Comparison of ENCODE assay signal across 1 cellular context in the genomic region with DNA sequence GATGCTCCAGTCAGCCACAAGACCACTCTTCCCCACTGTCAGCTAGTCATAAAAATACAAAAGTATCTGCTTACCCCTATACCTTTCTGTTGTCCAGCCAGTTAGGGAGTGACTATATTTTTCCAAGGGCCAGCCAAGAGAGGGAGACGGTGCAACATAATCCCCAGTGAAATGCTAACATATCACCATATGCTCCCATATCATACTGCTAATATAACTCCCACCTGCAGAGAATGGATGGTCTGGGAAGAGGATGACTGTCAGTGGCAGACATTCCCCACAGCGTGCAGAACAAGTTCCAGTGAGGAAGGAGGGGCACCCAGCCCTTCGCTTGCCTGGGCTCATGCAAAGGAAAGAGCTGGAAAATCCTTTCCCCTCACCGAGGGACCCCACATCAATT.
TF ChIP-seq lines count a peak whose summit lies in the region.

No MANE protein-coding gene starts in this region.

TF ChIP-seq in HEK293, 187 proteins besides CTCF, POLR2A, EP300 and RAD21 (continued from another document):
- TF ChIP-seq, protein P1, sequence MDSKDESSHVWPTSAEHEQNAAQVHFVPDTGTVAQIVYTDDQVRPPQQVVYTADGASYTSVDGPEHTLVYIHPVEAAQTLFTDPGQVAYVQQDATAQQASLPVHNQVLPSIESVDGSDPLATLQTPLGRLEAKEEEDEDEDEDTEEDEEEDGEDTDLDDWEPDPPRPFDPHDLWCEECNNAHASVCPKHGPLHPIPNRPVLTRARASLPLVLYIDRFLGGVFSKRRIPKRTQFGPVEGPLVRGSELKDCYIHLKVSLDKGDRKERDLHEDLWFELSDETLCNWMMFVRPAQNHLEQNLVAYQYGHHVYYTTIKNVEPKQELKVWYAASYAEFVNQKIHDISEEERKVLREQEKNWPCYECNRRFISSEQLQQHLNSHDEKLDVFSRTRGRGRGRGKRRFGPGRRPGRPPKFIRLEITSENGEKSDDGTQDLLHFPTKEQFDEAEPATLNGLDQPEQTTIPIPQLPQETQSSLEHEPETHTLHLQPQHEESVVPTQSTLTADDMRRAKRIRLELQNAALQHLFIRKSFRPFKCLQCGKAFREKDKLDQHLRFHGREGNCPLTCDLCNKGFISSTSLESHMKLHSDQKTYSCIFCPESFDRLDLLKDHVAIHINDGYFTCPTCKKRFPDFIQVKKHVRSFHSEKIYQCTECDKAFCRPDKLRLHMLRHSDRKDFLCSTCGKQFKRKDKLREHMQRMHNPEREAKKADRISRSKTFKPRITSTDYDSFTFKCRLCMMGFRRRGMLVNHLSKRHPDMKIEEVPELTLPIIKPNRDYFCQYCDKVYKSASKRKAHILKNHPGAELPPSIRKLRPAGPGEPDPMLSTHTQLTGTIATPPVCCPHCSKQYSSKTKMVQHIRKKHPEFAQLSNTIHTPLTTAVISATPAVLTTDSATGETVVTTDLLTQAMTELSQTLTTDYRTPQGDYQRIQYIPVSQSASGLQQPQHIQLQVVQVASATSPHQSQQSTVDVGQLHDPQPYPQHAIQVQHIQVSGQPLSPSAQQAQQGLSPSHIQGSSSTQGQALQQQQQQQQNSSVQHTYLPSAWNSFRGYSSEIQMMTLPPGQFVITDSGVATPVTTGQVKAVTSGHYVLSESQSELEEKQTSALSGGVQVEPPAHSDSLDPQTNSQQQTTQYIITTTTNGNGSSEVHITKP (tag by site-specific recombination; IDR thresholded peaks at IDR 0.05) = 0 out of 2 replicates have a peak, but pooled peaks have one; percentile 39
